In the genomic region with DNA sequence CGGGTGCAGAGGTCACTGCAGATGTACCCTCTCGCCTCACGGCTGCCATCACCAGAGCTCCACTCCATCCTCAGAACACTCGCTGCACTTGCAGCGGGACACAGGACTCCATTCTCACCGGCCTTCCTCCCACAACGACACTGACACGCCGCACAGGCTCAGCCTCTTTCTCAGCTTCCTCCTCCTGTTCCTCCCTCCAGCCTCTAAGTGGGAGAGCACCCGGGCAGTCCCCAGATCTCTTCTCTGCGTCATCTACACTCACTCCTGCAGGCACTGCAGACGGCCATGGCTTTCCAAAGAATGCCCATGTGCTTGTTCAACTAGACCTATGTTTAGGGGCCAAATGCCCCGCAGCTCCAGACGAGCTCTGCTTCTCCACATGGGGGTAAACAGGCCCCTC, we compare ENCODE assay signal across 5 cellular contexts. TPM values are rescaled to one million over a fixed set of nuclear protein-coding genes. Genes with fewer than 3 reads are reported as not detected.
DNase-seq lines count a peak whose midpoint lies in the region; TF ChIP-seq lines count a peak whose summit lies in the region.
"Had no signal": no experiment of that assay in that cellular context is flagged by ENCODE, and none has a peak within 500 bp of the region (broad histone marks: within the 10 kb centered on the region; RNA-seq: fewer than 3 reads in every experiment).

No MANE protein-coding gene starts in this region.

- CTCF ChIA-PET in HEK293 (lab: Yijun Ruan, JAX) = interaction anchor here (0.7 to 6.3 kb wide), 6 partner anchors 8 to 70 kb away, joined by 3 to 69 read pairs (median 5); a partner anchor contains a TSS

- DNase-seq in dorsolateral prefrontal cortex (peak in 3 of 10 donors; percentile 60 to 75 (median 65)), HPDE6-E6E7 (ENCODE audit: extremely low spot score) (no peak), erythroblast (lab: John Stamatoyannopoulos, UW) (no peak)
- DNase-seq: NCI-H524 treated with DMSO at 0.1 percent for 48 hours had no signal

- H3K27ac ChIP-seq in HEK293 (ENCODE audit: extremely low read depth, low read depth, low read length) (peak overlapping the region; percentile 30; the same call in 1 of the 2 replicates), dorsolateral prefrontal cortex (peak overlapping the region in 48 of 59 donors; percentile 3 to 86 (median 57))

- TF ChIP-seq POLR2A in erythroblast (IDR thresholded peaks at IDR 0.05; ENCODE audit: low read length) = no peak

- TF ChIP-seq CTCF in HEK293 (tag by site-specific recombination; IDR thresholded peaks at IDR 0.05) = no peak
- TF ChIP-seq CTCF in dorsolateral prefrontal cortex (IDR thresholded peaks at IDR 0.05 in 54 of 56, conservative IDR thresholded peaks at IDR 0.05 in 2 of 56; ENCODE audit: low read depth in 1 of 56, partially characterized antibody in 56 of 56) = no peak

- H3K9me3 ChIP-seq in HEK293 (ENCODE audit: control insufficient read depth, insufficient read depth, low read depth, low read length) = no peaks in the 10 kb centered on the region

- H3K36me3 ChIP-seq in HEK293 (ENCODE audit: control insufficient read depth in 2 of 2, insufficient read depth in 1 of 2, low read length in 2 of 2) = peaks cover 40 to 88% of the 10 kb centered on the region in 2 experiments

- no peaks in the 10 kb centered on the region for H3K27me3 ChIP-seq in dorsolateral prefrontal cortex

- no peaks in the 10 kb centered on the region; the same call in 1 of the 2 replicates for H3K4me1 ChIP-seq in HEK293 (ENCODE audit: control insufficient read depth, insufficient read depth, low read length)

- POLR2A ChIA-PET in HEK293 (lab: Yijun Ruan, JAX) = interaction anchor here (0.6 to 1.4 kb wide), 2 partner anchors 18 to 23 kb away, joined by 3 to 6 read pairs; no protein-coding TSS in a partner anchor

- H3K4me3 ChIP-seq in HEK293 (ENCODE audit: low read depth, low read length) = no peak overlapping the region
- peak overlapping the region in 3 of 59 donors; percentile 8 to 22 (median 12) for H3K4me3 ChIP-seq in dorsolateral prefrontal cortex

- intact Hi-C loops in dorsolateral prefrontal cortex (cut with DNase I) = no loop called here

TF ChIP-seq in HEK293, 187 proteins besides CTCF, POLR2A, EP300 and RAD21:
- TF ChIP-seq ZNF223 (tag by site-specific recombination; IDR thresholded peaks at IDR 0.05) = no peak
- no peak for TF ChIP-seq ZNF664 (tag by site-specific recombination; IDR thresholded peaks at IDR 0.05)
- TF ChIP-seq YY2 (tag by site-specific recombination; IDR thresholded peaks at IDR 0.05) = no peak
- TF ChIP-seq ZNF777 (tag by site-specific recombination; IDR thresholded peaks at IDR 0.05; ENCODE audit: borderline replicate concordance) = no peak
- TF ChIP-seq MZF1 (tag by site-specific recombination; IDR thresholded peaks at IDR 0.05; ENCODE audit: borderline replicate concordance) = no peak
- TF ChIP-seq IKZF3 (tag by site-specific recombination; IDR thresholded peaks at IDR 0.05) = no peak
- TF ChIP-seq ZNF623 (tag by site-specific recombination; IDR thresholded peaks at IDR 0.05) = no peak
- TF ChIP-seq ZNF174 (tag by site-specific recombination; IDR thresholded peaks at IDR 0.05) = no peak
- no peak for TF ChIP-seq GLI4 (tag by site-specific recombination; IDR thresholded peaks at IDR 0.05)
- no peak for TF ChIP-seq KLF1 (tag by site-specific recombination; IDR thresholded peaks at IDR 0.05)
- no peak for TF ChIP-seq ZSCAN23 (tag by site-specific recombination; IDR thresholded peaks at IDR 0.05)
- no peak for TF ChIP-seq ZNF561 (tag by site-specific recombination; IDR thresholded peaks at IDR 0.05; ENCODE audit: borderline replicate concordance)
- no peak for TF ChIP-seq ZFP37 (tag by site-specific recombination; IDR thresholded peaks at IDR 0.05)
- TF ChIP-seq HOXC10 (CRISPR knock-in tag; IDR thresholded peaks at IDR 0.05) = no peak
- TF ChIP-seq ZSCAN30 (tag by site-specific recombination; IDR thresholded peaks at IDR 0.05) = no peak
- TF ChIP-seq ZNF146 (tag by site-specific recombination; IDR thresholded peaks at IDR 0.05) = no peak
- TF ChIP-seq ZNF629 (tag by site-specific recombination; IDR thresholded peaks at IDR 0.05) = no peak
- no peak for TF ChIP-seq ZNF792 (tag by site-specific recombination; IDR thresholded peaks at IDR 0.05)
- TF ChIP-seq SETDB1 (IDR thresholded peaks at IDR 0.05; ENCODE audit: insufficient read length, low read length) = no peak

RNA-seq across cellular contexts. Expression of a gene that starts 14.3 kb away (rescaled TPM):
- 10 to 100 TPM; 18.2 to 45.4 (median 30.5) TPM for total RNA-seq in dorsolateral prefrontal cortex

RNA-seq across cellular contexts. Expression of a gene that starts 14.7 kb away (rescaled TPM):
- total RNA-seq in dorsolateral prefrontal cortex = 100 to 1,000 TPM in 19 of 120 experiments, 10 to 100 TPM in 101; 69.7 to 119 (median 86.8) TPM

RNA-seq across cellular contexts. Expression of a gene that starts 14.7 kb away (rescaled TPM):
- total RNA-seq in dorsolateral prefrontal cortex = 10 to 100 TPM in 104 of 120 experiments, 1 to 10 TPM in 16; 6.8 to 37.3 (median 13.5) TPM

RNA-seq across cellular contexts. Expression of a gene that starts 56.8 kb away (rescaled TPM):
- total RNA-seq in dorsolateral prefrontal cortex = 10 to 100 TPM in 9 of 120 experiments, 1 to 10 TPM in 110, under 1 TPM in 1; 0.79 to 17.1 (median 4.6) TPM
